21 cellular contexts compared by ENCODE assay signal in genomic region chr9:11235061-11235460, GRCh38.
"Had no signal": no experiment of that assay in that cellular context is flagged by ENCODE, and none has a peak within 500 bp of the region (broad histone marks: within the 10 kb centered on the region; RNA-seq: fewer than 3 reads in every experiment).

No MANE protein-coding gene starts in this region.

- H3K4me1 ChIP-seq: right lobe of liver, suprapubic skin had no signal

- H3K4me3 Mint-ChIP-seq: memory B cell; natural killer cell; stimulated activated naive CD8-positive, alpha-beta T cell treated with anti-CD3 and anti-CD28 coated beads, Interleukin-15, amount 100 ng/mL, for 72 hours; type B pancreatic cell had no signal

- H3K36me3 Mint-ChIP-seq: memory B cell, type B pancreatic cell had no signal

- H3K36me3 ChIP-seq: pancreas, right lobe of liver, suprapubic skin had no signal

- H3K27ac ChIP-seq: dorsolateral prefrontal cortex, pancreas, right lobe of liver, suprapubic skin had no signal

- DNase-seq: central memory CD4-positive, alpha-beta T cell; dorsolateral prefrontal cortex; effector CD4-positive, alpha-beta T cell; left ventricle myocardium superior; natural killer cell; pancreas; right lobe of liver; small intestine; stimulated activated CD4-positive, alpha-beta T cell treated with anti-CD3 and anti-CD28 coated beads, Interleukin-12 subunit alpha, Interleukin-12 subunit beta, amount 100 ng/mL, for 4 hours; stimulated activated CD4-positive, alpha-beta T cell treated with anti-CD3 and anti-CD28 coated beads, Interleukin-1b, Interleukin-23, amount 100 ng/mL, for 48 hours; stimulated activated CD4-positive, alpha-beta T cell treated with anti-CD3 and anti-CD28 coated beads, Interleukin-4, amount 100 ng/mL, for 1 hour; stimulated activated CD8-positive, alpha-beta memory T cell treated with anti-CD3 and anti-CD28 coated beads, Interleukin-4, amount 100 ng/mL, for 48 hours; stimulated activated naive CD4-positive, alpha-beta T cell; stimulated activated naive CD8-positive, alpha-beta T cell treated with anti-CD3 and anti-CD28 coated beads, Interleukin-15, amount 100 ng/mL, for 72 hours had no signal

- FAIRE-seq: colon, frontal cortex, keratinocyte, pancreas, small intestine had no signal

- H3K27ac Mint-ChIP-seq: memory B cell; natural killer cell; stimulated activated naive CD8-positive, alpha-beta T cell treated with anti-CD3 and anti-CD28 coated beads, Interleukin-15, amount 100 ng/mL, for 72 hours; type B pancreatic cell had no signal

- H3K9me3 ChIP-seq: pancreas, right lobe of liver, suprapubic skin had no signal

- H3K4me1 Mint-ChIP-seq: memory B cell; natural killer cell; stimulated activated naive CD8-positive, alpha-beta T cell treated with anti-CD3 and anti-CD28 coated beads, Interleukin-15, amount 100 ng/mL, for 72 hours had no signal

- H3K27me3 ChIP-seq: dorsolateral prefrontal cortex, pancreas, right lobe of liver, suprapubic skin had no signal

- H3K27me3 Mint-ChIP-seq: memory B cell; stimulated activated naive CD8-positive, alpha-beta T cell treated with anti-CD3 and anti-CD28 coated beads, Interleukin-15, amount 100 ng/mL, for 72 hours; type B pancreatic cell had no signal

- H3K4me3 ChIP-seq: dorsolateral prefrontal cortex, lung, pancreas, right lobe of liver, suprapubic skin had no signal
